Comparison of ENCODE assay signal across 17 cellular contexts in the genomic region with DNA sequence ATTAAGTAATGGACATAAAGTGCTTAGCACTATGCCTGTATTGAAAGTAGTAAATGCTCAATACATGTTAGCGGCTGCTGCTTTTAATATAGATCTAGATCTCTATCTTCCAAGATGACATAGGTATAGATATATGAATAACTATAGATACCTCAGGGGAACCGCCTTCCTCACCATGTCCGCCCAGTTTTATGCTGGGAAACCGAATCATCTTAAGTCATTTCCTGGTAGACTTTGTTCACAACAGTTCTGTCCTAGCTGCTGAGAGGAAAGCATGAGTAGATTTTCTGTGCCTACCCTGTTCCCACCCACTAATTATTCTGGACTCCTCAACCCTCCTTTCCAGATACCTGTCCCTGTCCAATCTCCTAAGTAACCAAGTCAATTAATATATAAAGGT. TPM values are rescaled to one million over a fixed set of nuclear protein-coding genes. Genes with fewer than 3 reads are reported as not detected.
DNase-seq lines count a peak whose midpoint lies in the region; ATAC-seq and TF ChIP-seq lines count a peak whose summit lies in the region.
"Had no signal": no experiment of that assay in that cellular context is flagged by ENCODE, and none has a peak within 500 bp of the region (broad histone marks: within the 10 kb centered on the region; RNA-seq: fewer than 3 reads in every experiment).

No MANE protein-coding gene starts in this region.

- intact Hi-C loops in activated CD4-positive, alpha-beta T cell treated with anti-CD3 and anti-CD28 coated beads for 36 hours (cut with DNase I, micrococcal nuclease), result loop anchor here in 1 of 2 experiments (10.0 kb wide), 1 partner anchor 572 kb away; no protein-coding TSS in a partner anchor
- intact Hi-C loops in colonic mucosa (cut with DNase I), result no loop called here
- intact Hi-C loops in esophagus squamous epithelium (cut with DNase I), result no loop called here

- ATAC-seq in activated CD4-positive, alpha-beta T cell treated with anti-CD3 and anti-CD28 coated beads for 36 hours, result peak; percentile 40
- ATAC-seq: GM23338 had no signal

- H3K9me3 ChIP-seq in colonic mucosa, result no peaks in the 10 kb centered on the region
- peaks cover 0 to 4% of the 10 kb centered on the region in 2 donors for H3K9me3 ChIP-seq in mucosa of rectum (ENCODE audit: control insufficient read depth in 2 of 2, low read length in 2 of 2)
- H3K9me3 ChIP-seq in neural progenitor cell (ENCODE audit: low read depth), result no peaks in the 10 kb centered on the region
- H3K9me3 ChIP-seq in esophagus squamous epithelium, result peaks cover 0 to 9% (median 5%) of the 10 kb centered on the region in 3 donors

- H3K27ac ChIP-seq in colonic mucosa (peak overlapping the region; percentile 75), mucosa of rectum (ENCODE audit: low read depth in 2 of 2, low read length in 2 of 2) (peak overlapping the region; percentile 65 to 79), neural progenitor cell (no peak overlapping the region), esophagus squamous epithelium (no peak overlapping the region)
- H3K27ac ChIP-seq: BLaER1, HL-60 had no signal

- H4K20me1 ChIP-seq in neural progenitor cell (ENCODE audit: low read depth), result no peaks in the 10 kb centered on the region
- H4K20me1 ChIP-seq: BLaER1 had no signal

- no peak overlapping the region for H3K4me3 ChIP-seq in colonic mucosa
- no peak overlapping the region for H3K4me3 ChIP-seq in mucosa of rectum (ENCODE audit: low read length in 2 of 2)
- H3K4me3 ChIP-seq in neural progenitor cell, result no peak overlapping the region
- no peak overlapping the region for H3K4me3 ChIP-seq in esophagus squamous epithelium
- H3K4me3 ChIP-seq: BLaER1, GM23338 had no signal

- no peak overlapping the region for H3K4me3 Mint-ChIP-seq in activated CD4-positive, alpha-beta T cell treated with anti-CD3 and anti-CD28 coated beads for 36 hours
- H3K4me3 Mint-ChIP-seq in neural progenitor cell, result no peak overlapping the region
- H3K4me3 Mint-ChIP-seq: CD14-positive monocyte; CD4-positive, alpha-beta memory T cell; GM23338 had no signal

- H3K4me1 ChIP-seq in colonic mucosa, result no peaks in the 10 kb centered on the region
- H3K4me1 ChIP-seq in mucosa of rectum (ENCODE audit: control insufficient read depth in 2 of 2, insufficient read depth in 2 of 2, low read length in 2 of 2), result peaks cover 7 to 15% of the 10 kb centered on the region in 2 donors
- H3K4me1 ChIP-seq in neural progenitor cell, result no peaks in the 10 kb centered on the region
- peaks cover 0 to 7% (median 0%) of the 10 kb centered on the region in 3 donors for H3K4me1 ChIP-seq in esophagus squamous epithelium
- H3K4me1 ChIP-seq: BLaER1 had no signal

- CTCF ChIA-PET in activated CD4-positive, alpha-beta T cell treated with anti-CD3 and anti-CD28 coated beads for 36 hours (lab: Charles Lee), result no interaction called here

- POLR2A ChIA-PET in activated CD4-positive, alpha-beta T cell treated with anti-CD3 and anti-CD28 coated beads for 36 hours (lab: Charles Lee), result no interaction called here

- no peaks in the 10 kb centered on the region for H3F3A ChIP-seq in neural progenitor cell (ENCODE audit: low read depth)

- DNase-seq in activated CD4-positive, alpha-beta T cell treated with anti-CD3 and anti-CD28 coated beads for 36 hours, result peak; percentile 26
- DNase-seq in activated CD4-positive, alpha-beta T cell treated with anti-CD3 and anti-CD28 coated beads, Interleukin-2, amount 50 U/mL, for 4 hours, result no peak
- DNase-seq in colonic mucosa, result peak; percentile 57
- no peak for DNase-seq in neural progenitor cell (ENCODE audit: low spot score)
- no peak for DNase-seq in cortex of kidney (lab: John Stamatoyannopoulos, UW)
- DNase-seq in esophagus squamous epithelium (lab: John Stamatoyannopoulos, UW), result no peak
- DNase-seq: 8988T; CD4-positive, alpha-beta memory T cell; DMS153; DMS79; GDM1; HCEC 1CT had no signal

- H3K9ac ChIP-seq in colonic mucosa (ENCODE audit: low read depth in 2 of 2, low read length in 2 of 2) (no peak overlapping the region), mucosa of rectum (ENCODE audit: low read depth in 1 of 2, low read length in 2 of 2) (peak overlapping the region in 1 of 2 donors; percentile 41), neural progenitor cell (no peak overlapping the region)
- H3K9ac ChIP-seq: BLaER1 had no signal

- TF ChIP-seq CTCF in colonic mucosa (IDR thresholded peaks at IDR 0.05) (no peak), neural progenitor cell (IDR thresholded peaks at IDR 0.05) (no peak), esophagus squamous epithelium (IDR thresholded peaks at IDR 0.05) (no peak)

- peaks cover 4% of the 10 kb centered on the region for H3K9me3 Mint-ChIP-seq in activated CD4-positive, alpha-beta T cell treated with anti-CD3 and anti-CD28 coated beads for 36 hours (ENCODE audit: low read depth)
- H3K9me3 Mint-ChIP-seq in neural progenitor cell, result peaks cover 6% of the 10 kb centered on the region

- H3K36me3 ChIP-seq in colonic mucosa, result no peaks in the 10 kb centered on the region
- H3K36me3 ChIP-seq in mucosa of rectum (ENCODE audit: control insufficient read depth in 2 of 2, insufficient read depth in 2 of 2, low read length in 2 of 2), result no peaks in the 10 kb centered on the region
- no peaks in the 10 kb centered on the region for H3K36me3 ChIP-seq in neural progenitor cell
- H3K36me3 ChIP-seq in esophagus squamous epithelium, result no peaks in the 10 kb centered on the region
- H3K36me3 ChIP-seq: BLaER1 had no signal

- no peak overlapping the region for H3K4me2 ChIP-seq in neural progenitor cell
- H3K4me2 ChIP-seq: BLaER1, GM23338 had no signal

- H3K27me3 Mint-ChIP-seq in activated CD4-positive, alpha-beta T cell treated with anti-CD3 and anti-CD28 coated beads for 36 hours, result peaks cover 9% of the 10 kb centered on the region
- peaks cover 11% of the 10 kb centered on the region for H3K27me3 Mint-ChIP-seq in neural progenitor cell (ENCODE audit: insufficient read depth, low read depth)

- peaks cover 21% of the 10 kb centered on the region for H3K4me1 Mint-ChIP-seq in activated CD4-positive, alpha-beta T cell treated with anti-CD3 and anti-CD28 coated beads for 36 hours
- H3K4me1 Mint-ChIP-seq in neural progenitor cell, result peaks cover 2% of the 10 kb centered on the region

- no peak for TF ChIP-seq POLR2A in esophagus squamous epithelium (IDR thresholded peaks at IDR 0.05)

- H3K36me3 Mint-ChIP-seq in activated CD4-positive, alpha-beta T cell treated with anti-CD3 and anti-CD28 coated beads for 36 hours (ENCODE audit: low read depth), result no peaks in the 10 kb centered on the region
- peaks cover 1% of the 10 kb centered on the region for H3K36me3 Mint-ChIP-seq in neural progenitor cell
- H3K36me3 Mint-ChIP-seq: CD4-positive, alpha-beta memory T cell had no signal

- H3K27ac Mint-ChIP-seq in activated CD4-positive, alpha-beta T cell treated with anti-CD3 and anti-CD28 coated beads for 36 hours, result no peak overlapping the region
- H3K27ac Mint-ChIP-seq in neural progenitor cell, result no peak overlapping the region
- H3K27ac Mint-ChIP-seq: CD14-positive monocyte; CD4-positive, alpha-beta memory T cell; GM23338 had no signal

- H3K79me2 ChIP-seq in neural progenitor cell (ENCODE audit: low read depth), result no peaks in the 10 kb centered on the region

- WGBS in esophagus squamous epithelium, 2 donors, result 72 to 83% methylated on average over 4 of the region's 4 CpGs

- no peaks in the 10 kb centered on the region for H3K27me3 ChIP-seq in colonic mucosa
- H3K27me3 ChIP-seq in mucosa of rectum (ENCODE audit: control insufficient read depth in 2 of 2, insufficient read depth in 2 of 2, low read length in 2 of 2), result no peaks in the 10 kb centered on the region
- peaks cover 1% of the 10 kb centered on the region for H3K27me3 ChIP-seq in neural progenitor cell
- peaks cover 0 to 13% (median 0%) of the 10 kb centered on the region in 4 donors for H3K27me3 ChIP-seq in esophagus squamous epithelium
- H3K27me3 ChIP-seq: BLaER1 had no signal

- H2AFZ ChIP-seq in neural progenitor cell (replicated peaks), result no peak overlapping the region
- H2AFZ ChIP-seq: GM23338 had no signal

RNA-seq across cellular contexts. Expression of a gene that starts 21.6 kb away (rescaled TPM):
- total RNA-seq in activated CD4-positive, alpha-beta T cell treated with anti-CD3 and anti-CD28 coated beads for 36 hours, result 10 to 100 TPM; 29.6 to 32.9 TPM
- total RNA-seq in colonic mucosa, result 1,000 to 10,000 TPM; 1,192 to 1,707 TPM
- 84.6 and 146 TPM in 2 replicates for total RNA-seq in neural progenitor cell (ENCODE audit: low replicate concordance)
- 10 to 100 TPM in 2 of 4 donors, 1 to 10 TPM in 2; 3.8 to 31.9 (median 10.3) TPM for total RNA-seq in esophagus squamous epithelium

Comparison
In these comparisons a context has a peak if more than half of its experiments do, and no peak if none do; other contexts are left out.
1. DNase-seq: peak in activated CD4-positive, alpha-beta T cell treated with anti-CD3 and anti-CD28 coated beads for 36 hours (single experiment) and colonic mucosa (single experiment); none in activated CD4-positive, alpha-beta T cell treated with anti-CD3 and anti-CD28 coated beads, Interleukin-2, amount 50 U/mL, for 4 hours (0 of 2), neural progenitor cell (single experiment), cortex of kidney (single experiment) and esophagus squamous epithelium (single experiment).
2. H3K27ac ChIP-seq: peak in colonic mucosa (single experiment) and mucosa of rectum (2 of 2); none in neural progenitor cell (single experiment) and esophagus squamous epithelium (0 of 4).